8 cellular contexts compared by ENCODE assay signal in genomic region chr14:22483863-22484593, GRCh38.
DNase-seq lines count a peak whose midpoint lies in the region; ATAC-seq, FAIRE-seq and TF ChIP-seq lines count a peak whose summit lies in the region.
"Had no signal": no experiment of that assay in that cellular context is flagged by ENCODE, and none has a peak within 500 bp of the region (broad histone marks: within the 10 kb centered on the region; RNA-seq: fewer than 3 reads in every experiment).

No MANE protein-coding gene starts in this region.

- DNase-seq in GM12878 (ENCODE audit: low read depth, low spot score) (no peak), NCI-H510A treated with DMSO at 0.1 percent for 48 hours (lab: John Stamatoyannopoulos, UW) (no peak), midbrain (lab: John Stamatoyannopoulos, UW) (no peak)
- DNase-seq: HFFc6 had no signal

- BruUV-seq in GM12878 (replicated peaks; lab: Mats Ljungman, UMichigan), result TSS peak; percentile 62

- no peaks in the 10 kb centered on the region for H3K9me3 Mint-ChIP-seq in nephron
- H3K9me3 Mint-ChIP-seq: HFFc6 had no signal

- no peak for FAIRE-seq in GM12878 (lab: Jason Lieb, UNC)

- intact Hi-C loops in GM12878 (cut with micrococcal nuclease; ENCODE audit: unreplicated experiment), result loop anchor here (10.0 kb wide), 2 partner anchors 311 to 431 kb away; partner anchors contain the start of gene RBM23

- TF ChIP-seq EP300 in GM12878 (IDR thresholded peaks at IDR 0.05; ENCODE audit: borderline replicate concordance in 1 of 2, control insufficient read depth in 1 of 2, low read depth in 2 of 2, low read length in 2 of 2), result no peak

- no peak for TF ChIP-seq RAD21 in GM12878 (IDR thresholded peaks at IDR 0.05; ENCODE audit: insufficient read depth, low read depth, low read length)

- peak overlapping the region; percentile 98 for H3K27ac ChIP-seq in GM12878 (ENCODE audit: control insufficient read depth, insufficient read depth)

- 21% methylated on average over 10 of the region's 10 CpGs for WGBS in GM12878 (ENCODE audit: insufficient coverage, insufficient replicate concordance, low lambda C conversion rate, missing lambda C conversion rate)

- in situ Hi-C loops in GM12878 (cut with MboI), result no loop called here

- H3K4me1 ChIP-seq in Loucy (ENCODE audit: insufficient read depth, low read length, poor library complexity, severe bottlenecking), result peaks cover 99% of the 10 kb centered on the region
- peaks cover 84% of the 10 kb centered on the region for H3K4me1 ChIP-seq in GM12878 (ENCODE audit: control insufficient read depth, insufficient read depth, low read length)

- H3K36me3 ChIP-seq in Loucy (ENCODE audit: insufficient read depth, low read length) (peaks cover 48% of the 10 kb centered on the region; the same call in 1 of the 2 replicates), GM12878 (ENCODE audit: control insufficient read depth in 2 of 2, insufficient read depth in 2 of 2, low read length in 1 of 2) (no peaks in the 10 kb centered on the region)

- POLR2A ChIA-PET in GM12878 (lab: Charles Lee), result interaction anchor here (0.6 to 35.4 kb wide), 14 partner anchors 3 to 328 kb away, joined by 3 to 875 read pairs (median 4); no protein-coding TSS in a partner anchor

- H3K79me2 ChIP-seq in Loucy (ENCODE audit: insufficient read depth, low read length) (peaks cover 100% of the 10 kb centered on the region), GM12878 (ENCODE audit: control insufficient read depth, insufficient read depth, low read length) (peaks cover 83% of the 10 kb centered on the region)

- no peaks in the 10 kb centered on the region for H3F3A ChIP-seq in Loucy (ENCODE audit: low read depth)

- peak overlapping the region; percentile 98 for H3K9ac ChIP-seq in Loucy (ENCODE audit: low read depth, low read length, poor library complexity, severe bottlenecking)
- peak overlapping the region; percentile 93 for H3K9ac ChIP-seq in GM12878 (ENCODE audit: control insufficient read depth, insufficient read depth, low read length)

- H4K20me1 ChIP-seq in Loucy (ENCODE audit: insufficient read depth, low read length, poor library complexity, severe bottlenecking) (peaks cover 21% of the 10 kb centered on the region), GM12878 (ENCODE audit: control insufficient read depth, insufficient read depth) (no peaks in the 10 kb centered on the region)

- ATAC-seq in GM12878 (peak; percentile 39), HG03342 (IDR thresholded peaks at IDR 0.05; ENCODE audit: unreplicated experiment) (no peak)

- H3K4me2 ChIP-seq in Loucy (ENCODE audit: low read depth, low read length, poor library complexity, severe bottlenecking), result peak overlapping the region; percentile 93
- H3K4me2 ChIP-seq in GM12878 (ENCODE audit: control insufficient read depth, insufficient read depth), result peak overlapping the region; percentile 92

- H3K4me1 Mint-ChIP-seq in nephron, result peaks cover 97% of the 10 kb centered on the region

- peak overlapping the region; percentile 7 for H3K4me3 ChIP-seq in GM12875 (ENCODE audit: low read depth, low read length)
- peak overlapping the region; percentile 77 for H3K4me3 ChIP-seq in Loucy (ENCODE audit: low read length, poor library complexity, severe bottlenecking)
- H3K4me3 ChIP-seq in GM12878, result peak overlapping the region; percentile 72

- TF ChIP-seq POLR2A in GM12878 (IDR thresholded peaks at IDR 0.05; ENCODE audit: low read depth, low read length), result peak; percentile 52

- H3K27me3 ChIP-seq in Loucy (ENCODE audit: insufficient read depth, low read length, poor library complexity, severe bottlenecking) (no peaks in the 10 kb centered on the region), GM12878 (replicated peaks in 1 of 2; ENCODE audit: control insufficient read depth in 2 of 2, insufficient read depth in 2 of 2, low read length in 1 of 2) (no peaks in the 10 kb centered on the region)

- TF ChIP-seq CTCF in GM12875 (IDR thresholded peaks at IDR 0.05; ENCODE audit: borderline replicate concordance, insufficient read depth, low read depth, low read length), result no peak
- TF ChIP-seq CTCF in Loucy (conservative IDR thresholded peaks at IDR 0.05; ENCODE audit: low read length), result no peak
- TF ChIP-seq CTCF in GM12878 (IDR thresholded peaks at IDR 0.05 in 2 of 3, conservative IDR thresholded peaks at IDR 0.05 in 1 of 3; ENCODE audit: control insufficient read depth in 2 of 3, extremely low read depth in 1 of 3, insufficient read depth in 1 of 3, low read depth in 3 of 3, low read length in 3 of 3), result no peak
- TF ChIP-seq CTCF in nephron (IDR thresholded peaks at IDR 0.05; ENCODE audit: unreplicated experiment in 3 of 3), result no peak

- CTCF ChIA-PET in GM12878 (lab: Yijun Ruan, JAX), result interaction anchor here (0.8 to 4.3 kb wide), 8 partner anchors 10 to 104 kb away, joined by 3 to 18 read pairs (median 4); no protein-coding TSS in a partner anchor

- no peaks in the 10 kb centered on the region for H3K9me2 ChIP-seq in Loucy (replicated peaks; ENCODE audit: low read depth, low read length)

- RAD21 ChIA-PET in GM12878 (lab: Charles Lee; ENCODE audit: unreplicated experiment), result interaction anchor here (0.7 to 27.9 kb wide), 13 partner anchors 8 to 101 kb away, joined by 3 to 797 read pairs (median 10); no protein-coding TSS in a partner anchor

- H3K4me3 Mint-ChIP-seq in nephron, result no peak overlapping the region
- H3K4me3 Mint-ChIP-seq: HFFc6 had no signal

- H3K9me3 ChIP-seq in Loucy (ENCODE audit: insufficient read depth, low read depth, low read length) (no peaks in the 10 kb centered on the region), GM12878 (replicated peaks; ENCODE audit: control insufficient read depth, insufficient read depth, low read length) (no peaks in the 10 kb centered on the region)

- SMC1A ChIA-PET in GM12878 (lab: Charles Lee; ENCODE audit: uncharacterized antibody, unreplicated experiment), result interaction anchor here (1.0 to 31.5 kb wide), 13 partner anchors 8 to 93 kb away, joined by 4 to 912 read pairs (median 10); no protein-coding TSS in a partner anchor

- H3K27me3 Mint-ChIP-seq in nephron (ENCODE audit: low read depth), result peaks cover 12% of the 10 kb centered on the region

- H3K27ac Mint-ChIP-seq in nephron, result peak overlapping the region; percentile 78 to 91 (median 89)
- H3K27ac Mint-ChIP-seq: HFFc6 had no signal

- H2AFZ ChIP-seq in Loucy (ENCODE audit: low read length), result no peak overlapping the region
- H2AFZ ChIP-seq in GM12878 (ENCODE audit: control insufficient read depth, low read depth, low read length), result no peak overlapping the region

- H3K36me3 Mint-ChIP-seq in nephron (ENCODE audit: low read depth), result no peaks in the 10 kb centered on the region

TF ChIP-seq in GM12878, 131 proteins besides CTCF, POLR2A, EP300 and RAD21 (continues in another document):
- peak; percentile 37; the same call in 1 of the 2 replicates for TF ChIP-seq CREM (IDR thresholded peaks at IDR 0.05; ENCODE audit: low read depth)
- peak; percentile 63 for TF ChIP-seq ZNF24 (IDR thresholded peaks at IDR 0.05)
- TF ChIP-seq ZNF592 (IDR thresholded peaks at IDR 0.05), result peak; percentile 79
- peak; percentile 66 to 74; a peak in 3 of 4 replicates for TF ChIP-seq IKZF2 (IDR thresholded peaks at IDR 0.05)
- TF ChIP-seq MAX (IDR thresholded peaks at IDR 0.05; ENCODE audit: low read depth, low read length), result peak; percentile 41; the same call in 1 of the 2 replicates
- peak; percentile 58; the same call in 1 of the 2 replicates for TF ChIP-seq SMAD5 (IDR thresholded peaks at IDR 0.05; ENCODE audit: low read depth)
- TF ChIP-seq MLLT1 (IDR thresholded peaks at IDR 0.05), result peak; percentile 98
- no peak for TF ChIP-seq CBX5 (IDR thresholded peaks at IDR 0.05; ENCODE audit: low read depth)
- peak; percentile 73; the same call in 1 of the 2 replicates for TF ChIP-seq POLR2AphosphoS2 (IDR thresholded peaks at IDR 0.05; ENCODE audit: low read depth, low read length)

Comparison
In these comparisons a context has a peak if more than half of its experiments do, and no peak if none do; other contexts are left out.
1. H3K4me3 ChIP-seq: peak in every context shown above with its lines; median percentile 77 in Loucy; 72 in GM12878; 7 in GM12875.